20 cellular contexts compared by ENCODE assay signal in the genomic region with DNA sequence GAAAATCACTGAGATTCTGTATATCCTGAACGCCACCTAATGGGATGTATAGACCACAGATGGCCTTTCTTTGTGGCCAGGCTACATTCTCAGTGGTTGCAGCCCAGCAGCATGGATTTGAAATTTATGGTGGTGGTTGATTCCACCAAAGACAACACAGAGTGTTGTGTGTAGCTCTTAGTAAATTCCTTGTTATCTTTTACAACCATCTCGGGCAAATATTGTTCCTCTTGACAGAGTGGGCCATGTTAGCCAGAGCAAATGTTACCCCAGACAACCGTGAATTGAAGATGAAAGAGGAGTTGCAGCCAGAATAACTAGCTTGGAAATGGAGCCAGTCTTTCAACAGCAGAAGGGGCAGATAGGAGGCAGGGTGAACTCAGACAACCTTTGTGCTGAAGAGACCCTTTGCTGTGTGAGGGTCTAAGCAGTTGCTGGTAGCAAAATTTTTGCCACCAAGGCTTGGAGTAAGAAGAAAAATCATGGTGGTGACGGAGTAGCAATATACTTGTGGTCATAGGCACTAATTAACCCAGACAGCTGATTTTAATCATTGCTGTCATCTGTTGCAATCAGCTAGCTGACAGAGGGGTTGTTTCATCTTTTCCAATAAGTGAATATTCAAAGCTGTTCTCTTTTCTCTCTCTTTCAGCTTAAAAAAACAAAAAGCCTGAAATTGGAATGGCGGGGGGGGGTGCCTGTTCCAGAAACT. TPM values are rescaled to one million over a fixed set of nuclear protein-coding genes. Genes with fewer than 3 reads are reported as not detected.
DNase-seq lines count a peak whose midpoint lies in the region; ATAC-seq and TF ChIP-seq lines count a peak whose summit lies in the region.
"Had no signal": no experiment of that assay in that cellular context is flagged by ENCODE, and none has a peak within 500 bp of the region (broad histone marks: within the 10 kb centered on the region; RNA-seq: fewer than 3 reads in every experiment).

No MANE protein-coding gene starts in this region.

- ATAC-seq in HG03039 (IDR thresholded peaks at IDR 0.05; ENCODE audit: unreplicated experiment): no peak
- ATAC-seq: activated naive CD4-positive, alpha-beta T cell treated with anti-CD3 and anti-CD28 coated beads, Interleukin-2, amount 50 U/mL, for 72 hours; activated T-cell treated with anti-CD3 and anti-CD28 coated beads, Interleukin-2, amount 50 U/mL, for 72 hours had no signal

- H3K4me3 Mint-ChIP-seq in CD14-positive monocyte (peak overlapping the region in 1 of 2 donors; percentile 5), glutamatergic neuron (ENCODE audit: unreplicated experiment) (no peak overlapping the region)
- H3K4me3 Mint-ChIP-seq: activated T-cell treated with anti-CD3 and anti-CD28 coated beads, Interleukin-2, amount 50 U/mL, for 72 hours; central memory CD8-positive, alpha-beta T cell; nephron progenitor cell had no signal

- DNase-seq in CD14-positive monocyte (ENCODE audit: low spot score) (no peak), OCI-M1 (lab: John Stamatoyannopoulos, UW) (peak; percentile 71), glutamatergic neuron (no peak), spleen (no peak), NCI-H1092 treated with DMSO at 0.1 percent for 48 hours (lab: John Stamatoyannopoulos, UW) (no peak), NCI-H345 (lab: John Stamatoyannopoulos, UW) (no peak)
- DNase-seq in stimulated activated CD8-positive, alpha-beta memory T cell treated with anti-CD3 and anti-CD28 coated beads, Interleukin-4, amount 100 ng/mL, for 48 hours: no peak
- DNase-seq: activated CD4-positive, alpha-beta T cell treated with anti-CD3 and anti-CD28 coated beads for 4 hours; activated T-cell treated with anti-CD3 and anti-CD28 coated beads, Interleukin-2, amount 50 U/mL, for 72 hours; GDM1; IMR-90; NCI-H1694 treated with DMSO at 0.1 percent for 48 hours; nephron progenitor cell; posterior cingulate gyrus; stimulated activated CD4-positive, alpha-beta T cell treated with anti-CD3 and anti-CD28 coated beads, Interleukin-2, amount 100 ng/mL, for 48 hours had no signal

- peak overlapping the region; percentile 85 to 97 (median 91) for H3K27ac Mint-ChIP-seq in CD14-positive monocyte
- H3K27ac Mint-ChIP-seq in glutamatergic neuron (ENCODE audit: unreplicated experiment): peak overlapping the region; percentile 18
- H3K27ac Mint-ChIP-seq: activated naive CD4-positive, alpha-beta T cell treated with anti-CD3 and anti-CD28 coated beads, Interleukin-2, amount 50 U/mL, for 72 hours; activated T-cell treated with anti-CD3 and anti-CD28 coated beads, Interleukin-2, amount 50 U/mL, for 72 hours; nephron progenitor cell had no signal

- H3K4me1 Mint-ChIP-seq in CD14-positive monocyte (peaks cover 67% of the 10 kb centered on the region), glutamatergic neuron (ENCODE audit: low read depth, unreplicated experiment) (peaks cover 6% of the 10 kb centered on the region)
- H3K4me1 Mint-ChIP-seq: central memory CD8-positive, alpha-beta T cell had no signal

- peaks cover 0 to 2% (median 0%) of the 10 kb centered on the region in 7 donors for H3K9me3 Mint-ChIP-seq in CD14-positive monocyte
- H3K9me3 Mint-ChIP-seq in glutamatergic neuron (ENCODE audit: unreplicated experiment): no peaks in the 10 kb centered on the region
- H3K9me3 Mint-ChIP-seq: activated naive CD4-positive, alpha-beta T cell treated with anti-CD3 and anti-CD28 coated beads, Interleukin-2, amount 50 U/mL, for 72 hours; nephron progenitor cell had no signal

- H3K4me3 ChIP-seq in spleen: no peak overlapping the region

- intact Hi-C loops in CD14-positive monocyte (cut with micrococcal nuclease): no loop called here
- intact Hi-C loops in spleen (cut with DNase I; ENCODE audit: low total_unique reads): no loop called here

- 44 to 60% (median 52%) methylated on average over 5 of the region's 5 CpGs for WGBS in spleen, 5 donors

- TF ChIP-seq CTCF in CD14-positive monocyte (IDR thresholded peaks at IDR 0.05) (no peak), glutamatergic neuron (IDR thresholded peaks at IDR 0.05; ENCODE audit: partially characterized antibody, unreplicated experiment) (no peak), spleen (IDR thresholded peaks at IDR 0.05 in 8 of 11, conservative IDR thresholded peaks at IDR 0.05 in 3 of 11) (no peak)

- peaks cover 0 to 25% (median 4%) of the 10 kb centered on the region in 6 donors for H3K4me1 ChIP-seq in spleen

- no peaks in the 10 kb centered on the region for H3K36me3 ChIP-seq in spleen

- no peak for TF ChIP-seq POLR2A in spleen (IDR thresholded peaks at IDR 0.05)

- H3K27me3 ChIP-seq in spleen (replicated peaks in 1 of 7): no peaks in the 10 kb centered on the region

- peaks cover 0 to 2% of the 10 kb centered on the region in 2 donors for H3K36me3 Mint-ChIP-seq in CD14-positive monocyte
- H3K36me3 Mint-ChIP-seq in glutamatergic neuron (ENCODE audit: unreplicated experiment): peaks cover 5% of the 10 kb centered on the region
- H3K36me3 Mint-ChIP-seq: activated naive CD4-positive, alpha-beta T cell treated with anti-CD3 and anti-CD28 coated beads, Interleukin-2, amount 50 U/mL, for 72 hours had no signal

- H3K27ac ChIP-seq in spleen: peak overlapping the region; percentile 11 to 68 (median 45)
- H3K27ac ChIP-seq: C4-2B, HL-60 had no signal

- no peaks in the 10 kb centered on the region for H3K9me3 ChIP-seq in spleen

- peaks cover 0 to 2% (median 0%) of the 10 kb centered on the region in 3 donors for H3K27me3 Mint-ChIP-seq in CD14-positive monocyte (ENCODE audit: low read depth in 3 of 3)
- peaks cover 2% of the 10 kb centered on the region for H3K27me3 Mint-ChIP-seq in glutamatergic neuron (ENCODE audit: unreplicated experiment)
- H3K27me3 Mint-ChIP-seq: central memory CD8-positive, alpha-beta T cell had no signal

RNA-seq across cellular contexts. Expression of a gene that starts 39.7 kb away (rescaled TPM):
- polyA plus RNA-seq in CD14-positive monocyte: under 1 TPM in 1 of 2 donors, not detected in 1; 0.08 TPM
- total RNA-seq in glutamatergic neuron (ENCODE audit: unreplicated experiment): 9.7 TPM
- 1 to 10 TPM; 1.5 to 3.9 (median 3.1) TPM for total RNA-seq in spleen
- polyA plus RNA-seq in spleen: under 1 TPM; 0.37 to 0.88 (median 0.58) TPM
- total RNA-seq: activated naive CD4-positive, alpha-beta T cell treated with anti-CD3 and anti-CD28 coated beads, Interleukin-2, amount 50 U/mL, for 72 hours; IMR-90 had no signal
- polyA plus RNA-seq: IMR-90 had no signal
